ENCODE assay signal across 8 cellular contexts in the genomic region with DNA sequence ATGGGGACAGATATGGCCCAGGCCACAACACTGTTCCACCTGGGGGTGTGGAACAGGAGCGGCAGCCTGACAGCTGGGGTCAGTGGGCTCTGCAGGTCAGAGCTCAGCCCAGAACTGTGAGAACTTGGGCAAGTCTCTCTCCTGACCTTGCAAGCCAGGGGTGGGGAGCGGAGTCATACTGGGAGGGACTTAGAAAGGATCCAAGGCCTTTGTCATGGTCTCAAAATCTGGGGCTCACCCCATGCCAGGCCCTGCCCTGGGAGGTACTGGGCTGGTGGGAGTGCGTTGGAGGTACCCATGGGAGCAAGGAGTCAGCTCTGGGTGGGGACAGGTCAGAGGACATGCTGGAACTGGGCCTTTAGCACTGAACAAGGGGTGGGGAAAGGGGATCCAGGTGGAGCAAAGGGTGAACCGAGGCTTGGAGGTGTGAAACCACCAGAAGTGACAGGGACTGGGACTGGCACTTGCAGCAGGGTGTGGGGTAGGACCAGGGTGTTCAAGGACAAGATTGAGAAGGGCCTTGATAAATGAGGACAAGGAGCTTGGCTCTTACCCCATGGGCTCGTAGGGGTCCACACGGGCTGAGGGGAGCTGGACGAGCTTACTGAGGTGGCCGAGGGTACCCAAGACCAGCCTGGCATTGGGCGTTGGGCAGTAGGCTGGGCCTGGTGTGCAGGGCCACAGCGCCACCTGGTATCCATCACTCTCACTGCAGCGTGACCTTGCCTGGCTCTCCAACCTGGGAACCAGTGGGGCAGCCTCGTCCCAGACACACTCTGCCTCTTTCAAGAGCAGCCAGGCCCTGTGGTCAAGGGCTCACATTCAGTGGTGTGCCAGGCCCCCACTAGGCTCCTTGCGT. TPM values are rescaled to one million over a fixed set of nuclear protein-coding genes. Genes with fewer than 3 reads are reported as not detected.
DNase-seq lines count a peak whose midpoint lies in the region; ATAC-seq, FAIRE-seq and TF ChIP-seq lines count a peak whose summit lies in the region.

No MANE protein-coding gene starts in this region.

- POLR2A ChIA-PET in CD4-positive, alpha-beta memory T cell (lab: Charles Lee; ENCODE audit: partially characterized antibody), result interaction anchor here (1.2 to 1.9 kb wide), 4 partner anchors 15 to 53 kb away, joined by 3 to 5 read pairs (median 4); a partner anchor contains a TSS
- POLR2A ChIA-PET in Panc1 (lab: Charles Lee), result no interaction called here

- DNase-seq in CD4-positive, alpha-beta memory T cell, result peak in 3 of 5 donors; percentile 14 to 31 (median 19)
- DNase-seq in H54 (ENCODE audit: insufficient read length, low spot score), result peak; percentile 57
- DNase-seq in Panc1 (ENCODE audit: low read depth, low spot score), result no peak
- peak; percentile 78 to 84 (median 80) for DNase-seq in body of pancreas
- DNase-seq in iPS DF 6.9 (ENCODE audit: low read depth, low spot score), result peak; percentile 45

- TF ChIP-seq POLR2A in H54 (IDR thresholded peaks at IDR 0.05; ENCODE audit: low read depth, low read length), result no peak
- no peak for TF ChIP-seq POLR2A in body of pancreas (IDR thresholded peaks at IDR 0.05)

- no TSS peak for BruUV-seq in Panc1 (replicated peaks; lab: Mats Ljungman, UMichigan)

- no peaks in the 10 kb centered on the region for H3K4me1 Mint-ChIP-seq in CD4-positive, alpha-beta memory T cell

- no peaks in the 10 kb centered on the region for H3K27me3 ChIP-seq in CD4-positive, alpha-beta memory T cell (ENCODE audit: insufficient read depth, low read length)
- no peaks in the 10 kb centered on the region for H3K27me3 ChIP-seq in Panc1 (ENCODE audit: control insufficient read depth, insufficient read depth, low read length)
- no peaks in the 10 kb centered on the region for H3K27me3 ChIP-seq in body of pancreas
- H3K27me3 ChIP-seq in iPS DF 6.9 (ENCODE audit: control insufficient read depth, insufficient read depth, low read length), result no peaks in the 10 kb centered on the region

- intact Hi-C loops in CD4-positive, alpha-beta memory T cell (cut with micrococcal nuclease), result loop anchor here (5.0 kb wide), 1 partner anchor 195 kb away; no protein-coding TSS in a partner anchor
- intact Hi-C loops in Panc1 (cut with micrococcal nuclease; ENCODE audit: unreplicated experiment), result no loop called here
- intact Hi-C loops in body of pancreas (cut with DNase I), result loop anchor here (5.0 kb wide), 1 partner anchor 45 kb away; no protein-coding TSS in a partner anchor

- H3K27ac Mint-ChIP-seq in CD4-positive, alpha-beta memory T cell, result peak overlapping the region in 1 of 7 donors; percentile 37

- H3K4me1 ChIP-seq in CD4-positive, alpha-beta memory T cell (ENCODE audit: insufficient read depth, low read length), result no peaks in the 10 kb centered on the region
- peaks cover 3% of the 10 kb centered on the region for H3K4me1 ChIP-seq in Panc1 (ENCODE audit: control insufficient read depth, insufficient read depth, low read length)
- peaks cover 8% of the 10 kb centered on the region for H3K4me1 ChIP-seq in body of pancreas
- H3K4me1 ChIP-seq in iPS DF 6.9 (ENCODE audit: control insufficient read depth, insufficient read depth, low read length), result no peaks in the 10 kb centered on the region; the same call in 1 of the 2 replicates

- TF ChIP-seq CTCF in Panc1 (IDR thresholded peaks at IDR 0.05) (peak; percentile 85), body of pancreas (IDR thresholded peaks at IDR 0.05) (peak; percentile 67 to 95 (median 91))

- peaks cover 5 to 12% of the 10 kb centered on the region in 2 donors for H3K36me3 Mint-ChIP-seq in CD4-positive, alpha-beta memory T cell

- no peak overlapping the region for H3K27ac ChIP-seq in CD4-positive, alpha-beta memory T cell (ENCODE audit: low read depth, low read length)
- H3K27ac ChIP-seq in Panc1 (ENCODE audit: low read length) (no peak overlapping the region), body of pancreas (peak overlapping the region in 3 of 4 donors; percentile 1 to 36 (median 11)), iPS DF 6.9 (ENCODE audit: low read length) (no peak overlapping the region), skin epidermis (peak overlapping the region in 11 of 21 experiments; percentile 3 to 73 (median 42))

- CTCF ChIA-PET in CD4-positive, alpha-beta memory T cell (lab: Charles Lee; ENCODE audit: partially characterized antibody), result interaction anchor here (0.6 to 2.2 kb wide), 11 partner anchors 8 to 196 kb away, joined by 3 to 10 read pairs (median 3); a partner anchor contains a TSS
- CTCF ChIA-PET in Panc1 (lab: Charles Lee), result interaction anchor here (0.6 to 1.3 kb wide), 2 partner anchors 20 to 191 kb away, joined by 3 to 5 read pairs; no protein-coding TSS in a partner anchor

- H3K9me3 ChIP-seq in CD4-positive, alpha-beta memory T cell (ENCODE audit: control insufficient read depth in 1 of 2, low read length in 2 of 2), result no peaks in the 10 kb centered on the region
- no peaks in the 10 kb centered on the region for H3K9me3 ChIP-seq in Panc1 (ENCODE audit: control insufficient read depth, insufficient read depth, low read depth, low read length)
- H3K9me3 ChIP-seq in body of pancreas, result no peaks in the 10 kb centered on the region
- no peaks in the 10 kb centered on the region for H3K9me3 ChIP-seq in iPS DF 6.9 (ENCODE audit: control insufficient read depth, insufficient read depth, low read length)

- H3K4me3 Mint-ChIP-seq in CD4-positive, alpha-beta memory T cell, result no peak overlapping the region

- 32 to 54% methylated on average over 4 to 13 of the region's 13 CpGs for WGBS in body of pancreas, 2 donors
- WGBS in iPS DF 6.9 (ENCODE audit: insufficient coverage, insufficient read length), result no CpG with 5 or more reads among the region's 13 CpGs

- no peak overlapping the region for H3K4me3 ChIP-seq in CD4-positive, alpha-beta memory T cell (ENCODE audit: low read length in 2 of 2)
- H3K4me3 ChIP-seq in Panc1 (ENCODE audit: low read depth in 2 of 2, low read length in 2 of 2) (no peak overlapping the region), body of pancreas (no peak overlapping the region), iPS DF 6.9 (ENCODE audit: low read length) (no peak overlapping the region), skin epidermis (no peak overlapping the region)

- FAIRE-seq in H54 (lab: Jason Lieb, UNC), result no peak

- H3K27me3 Mint-ChIP-seq in CD4-positive, alpha-beta memory T cell, result no peaks in the 10 kb centered on the region

- in situ Hi-C loops in Panc1 (cut with HindIII; ENCODE audit: low pct_unique_long_range_greater_than_20kb, low sequenced_read_pairs), result no loop called here

- peak; percentile 89 for ATAC-seq in Panc1
- ATAC-seq in body of pancreas, result peak; percentile 98
- no peak for ATAC-seq in GM21528 (IDR thresholded peaks at IDR 0.05; ENCODE audit: low FRiP score, unreplicated experiment)
- ATAC-seq in HG02571 (IDR thresholded peaks at IDR 0.05; ENCODE audit: unreplicated experiment), result no peak

- H3K36me3 ChIP-seq in CD4-positive, alpha-beta memory T cell (ENCODE audit: insufficient read depth, low read length), result peaks cover 3% of the 10 kb centered on the region
- no peaks in the 10 kb centered on the region for H3K36me3 ChIP-seq in Panc1 (ENCODE audit: control insufficient read depth, insufficient read depth, low read length)
- H3K36me3 ChIP-seq in body of pancreas (replicated peaks in 1 of 2; ENCODE audit: insufficient read depth in 1 of 2, low read depth in 2 of 2), result no peaks in the 10 kb centered on the region
- H3K36me3 ChIP-seq in iPS DF 6.9 (ENCODE audit: control insufficient read depth, insufficient read depth, low read length), result no peaks in the 10 kb centered on the region

- H3K9me3 Mint-ChIP-seq in CD4-positive, alpha-beta memory T cell, result no peaks in the 10 kb centered on the region

RNA-seq across cellular contexts. Expression of a gene that starts 7.4 kb away (rescaled TPM):
- total RNA-seq in CD4-positive, alpha-beta memory T cell, result 10 to 100 TPM; 31.7 to 32.9 TPM
- polyA plus RNA-seq in CD4-positive, alpha-beta memory T cell, result 10 to 100 TPM; 32.0 to 45.7 TPM
- total RNA-seq in Panc1 (2021; ENCODE audit: unreplicated experiment) (30.5 TPM), body of pancreas (10 to 100 TPM; 49.3 to 54.1 TPM)
- polyA plus RNA-seq in Panc1 (2012; ENCODE audit: insufficient read length), result 32.9 TPM

RNA-seq across cellular contexts. Expression of a gene that starts 23.8 kb away (rescaled TPM):
- total RNA-seq in CD4-positive, alpha-beta memory T cell, result 10 to 100 TPM; 26.2 to 28.7 TPM
- 10 to 100 TPM in 1 of 2 donors, 1 to 10 TPM in 1; 9.5 to 13.6 TPM for polyA plus RNA-seq in CD4-positive, alpha-beta memory T cell
- total RNA-seq in Panc1 (2021; ENCODE audit: unreplicated experiment), result 33.5 TPM
- polyA plus RNA-seq in Panc1 (2012; ENCODE audit: insufficient read length), result 14.9 TPM
- total RNA-seq in body of pancreas, result 10 to 100 TPM; 11.2 to 17.1 TPM

RNA-seq across cellular contexts. Expression of a gene that starts 24.1 kb away (rescaled TPM):
- total RNA-seq in CD4-positive, alpha-beta memory T cell, result 100 to 1,000 TPM; 174 to 181 TPM
- 100 to 1,000 TPM; 441 to 593 TPM for polyA plus RNA-seq in CD4-positive, alpha-beta memory T cell
- total RNA-seq in Panc1 (2021; ENCODE audit: unreplicated experiment), result 287 TPM
- 246 TPM for polyA plus RNA-seq in Panc1 (2012; ENCODE audit: insufficient read length)
- 100 to 1,000 TPM in 1 of 2 donors, 10 to 100 TPM in 1; 68.7 to 102 TPM for total RNA-seq in body of pancreas

RNA-seq across cellular contexts. Expression of a gene that starts 36.2 kb away (rescaled TPM):
- total RNA-seq in CD4-positive, alpha-beta memory T cell, result not detected
- polyA plus RNA-seq in CD4-positive, alpha-beta memory T cell, result not detected
- total RNA-seq in Panc1 (2021; ENCODE audit: unreplicated experiment) (1.5 TPM), body of pancreas (10 to 100 TPM; 30.0 to 42.8 TPM)
- 1.6 TPM for polyA plus RNA-seq in Panc1 (2012; ENCODE audit: insufficient read length)

RNA-seq across cellular contexts. Expression of a gene that starts 52.7 kb away (rescaled TPM):
- 10 to 100 TPM; 43.6 to 43.7 TPM for total RNA-seq in CD4-positive, alpha-beta memory T cell
- polyA plus RNA-seq in CD4-positive, alpha-beta memory T cell, result 10 to 100 TPM; 20.7 to 21.8 TPM
- 46.6 TPM for total RNA-seq in Panc1 (2021; ENCODE audit: unreplicated experiment)
- 52.3 TPM for polyA plus RNA-seq in Panc1 (2012; ENCODE audit: insufficient read length)
- total RNA-seq in body of pancreas, result 10 to 100 TPM; 18.9 to 24.7 TPM

Comparison
In these comparisons a context has a peak if more than half of its experiments do, and no peak if none do; other contexts are left out.
1. H3K27ac ChIP-seq: peak in body of pancreas (3 of 4) and skin epidermis (11 of 21); none in CD4-positive, alpha-beta memory T cell (single experiment), Panc1 (single experiment) and iPS DF 6.9 (single experiment).
2. ATAC-seq: peak in Panc1 (single experiment) and body of pancreas (single experiment); none in GM21528 (single experiment) and HG02571 (single experiment).